Comparison of ENCODE assay signal across 8 cellular contexts in the genomic region with DNA sequence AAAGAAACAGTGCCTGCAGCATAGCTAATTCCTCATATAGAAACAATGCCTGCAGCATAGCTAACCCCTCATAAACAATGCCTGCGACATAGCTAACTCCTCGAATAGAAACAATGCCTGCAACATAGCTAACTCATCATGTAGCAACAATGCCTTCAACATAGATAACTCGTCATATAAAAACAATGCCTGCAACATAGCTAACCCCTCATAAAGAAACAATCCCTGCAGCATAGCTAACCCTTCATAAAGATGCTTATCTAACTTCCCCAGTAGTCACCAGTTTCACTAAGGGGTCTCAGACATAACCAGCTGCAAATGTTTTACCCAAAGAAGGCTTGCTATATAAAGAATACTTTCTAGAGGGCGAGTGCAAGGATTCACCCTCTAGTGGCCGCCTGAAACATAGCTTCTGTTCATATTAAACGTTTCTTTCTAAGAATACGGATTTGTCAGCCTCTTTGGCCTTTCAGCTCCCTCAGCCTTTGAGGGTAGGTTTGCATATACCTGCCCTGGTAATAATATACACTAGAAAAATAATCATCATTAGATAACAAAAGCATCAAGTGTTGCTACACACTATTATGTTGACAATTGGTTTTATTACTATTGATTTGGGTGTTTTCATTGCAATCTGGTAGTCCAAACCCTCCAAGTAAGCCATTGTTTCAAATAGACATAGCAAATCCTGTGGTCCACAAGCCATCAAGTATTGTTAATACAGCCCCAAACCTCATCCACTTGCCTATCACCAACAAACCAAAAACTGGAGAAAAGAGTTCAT.
DNase-seq lines count a peak whose midpoint lies in the region; ATAC-seq, FAIRE-seq and TF ChIP-seq lines count a peak whose summit lies in the region.

No MANE protein-coding gene starts in this region.

- DNase-seq in iPS-NIHi7 (ENCODE audit: extremely low spot score) (peak; percentile 44), urothelium cell line (ENCODE audit: low spot score) (peak; percentile 8), ecto neural progenitor cell (ENCODE audit: low spot score) (no peak), HPDE6-E6E7 (ENCODE audit: extremely low spot score) (no peak)

- no peak overlapping the region for H3K27ac ChIP-seq in 22Rv1

- peak; percentile 34 for FAIRE-seq in TTC549 (lab: Jason Lieb, UNC)
- FAIRE-seq in urothelium cell line (lab: Jason Lieb, UNC), result no peak

- peak; percentile 78 for TF ChIP-seq CTCF in 22Rv1 (IDR thresholded peaks at IDR 0.05)
- TF ChIP-seq CTCF in GM12872 (IDR thresholded peaks at IDR 0.05; ENCODE audit: insufficient read depth, low read depth, low read length), result peak; percentile 72

- ATAC-seq in GM21529 (IDR thresholded peaks at IDR 0.05; ENCODE audit: unreplicated experiment), result no peak

Comparison
In these comparisons a context has a peak if more than half of its experiments do, and no peak if none do; other contexts are left out.
1. DNase-seq: peak in iPS-NIHi7 (single experiment) and urothelium cell line (single experiment); none in ecto neural progenitor cell (single experiment) and HPDE6-E6E7 (single experiment).